23 cellular contexts compared by ENCODE assay signal in the genomic region with DNA sequence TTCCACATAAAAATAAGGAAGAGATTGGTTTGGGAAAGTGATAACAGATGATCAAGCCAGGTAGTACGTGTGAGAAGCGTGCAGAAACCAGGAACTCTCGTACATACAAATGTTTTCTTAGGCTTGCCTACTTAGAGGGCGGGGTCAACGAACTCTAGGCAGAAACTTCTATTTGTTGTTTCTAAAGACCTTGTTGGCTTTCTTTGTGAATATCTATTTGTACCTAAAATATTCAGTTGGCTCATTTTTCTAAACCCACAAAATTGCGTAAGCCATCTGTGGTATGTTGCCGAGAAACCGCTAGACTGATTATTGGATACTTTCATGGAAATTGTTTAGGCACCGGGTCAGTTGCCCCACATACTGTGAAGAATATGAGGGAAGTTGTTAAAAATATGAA.
DNase-seq lines count a peak whose midpoint lies in the region; ATAC-seq, FAIRE-seq and TF ChIP-seq lines count a peak whose summit lies in the region.
"Had no signal": no experiment of that assay in that cellular context is flagged by ENCODE, and none has a peak within 500 bp of the region (broad histone marks: within the 10 kb centered on the region; RNA-seq: fewer than 3 reads in every experiment).

No MANE protein-coding gene starts in this region.

- no peak overlapping the region for H3K9ac ChIP-seq in astrocyte (ENCODE audit: low read length)

- no peak for FAIRE-seq in astrocyte (lab: Jason Lieb, UNC)

- H3K36me3 Mint-ChIP-seq in astrocyte (ENCODE audit: low read depth, unreplicated experiment): no peaks in the 10 kb centered on the region
- H3K36me3 Mint-ChIP-seq in CD4-positive, alpha-beta T cell (ENCODE audit: low read depth): no peaks in the 10 kb centered on the region
- H3K36me3 Mint-ChIP-seq: activated naive CD8-positive, alpha-beta T cell treated with anti-CD3 and anti-CD28 coated beads for 36 hours; mesothelial cell of epicardium had no signal

- H3K4me1 ChIP-seq in astrocyte (ENCODE audit: insufficient read depth, low read length): no peaks in the 10 kb centered on the region
- H3K4me1 ChIP-seq: foreskin keratinocyte, upper lobe of left lung had no signal

- no peak for TF ChIP-seq CTCF in astrocyte (IDR thresholded peaks at IDR 0.05; ENCODE audit: insufficient read depth, low read depth, low read length)
- TF ChIP-seq CTCF in CD4-positive, alpha-beta T cell (IDR thresholded peaks at IDR 0.05): no peak

- H3K9me3 ChIP-seq in astrocyte (ENCODE audit: insufficient read depth, low read depth, low read length): no peaks in the 10 kb centered on the region
- no peaks in the 10 kb centered on the region for H3K9me3 ChIP-seq in CD4-positive, alpha-beta T cell (ENCODE audit: control insufficient read depth, low read length)
- H3K9me3 ChIP-seq: upper lobe of left lung had no signal

- intact Hi-C loops in CD4-positive, alpha-beta T cell (cut with DNase I, micrococcal nuclease): no loop called here

- DNase-seq in CD1c-positive myeloid dendritic cell (ENCODE audit: extremely low spot score) (peak; percentile 30), MV-4-11 (lab: John Stamatoyannopoulos, UW) (peak; percentile 99), astrocyte (ENCODE audit: low read depth) (peak; percentile 42), myocyte (ENCODE audit: low read depth) (peak; percentile 4), activated T-cell treated with anti-CD3 and anti-CD28 coated beads for 4 hours (no peak)
- no peak for DNase-seq in CD4-positive, alpha-beta T cell
- no peak for DNase-seq in stimulated activated CD4-positive, alpha-beta T cell treated with anti-CD3 and anti-CD28 coated beads, Interleukin-2, amount 100 ng/mL, for 24 hours
- DNase-seq: activated CD4-positive, alpha-beta T cell treated with anti-CD3 and anti-CD28 coated beads, Interleukin-2, amount 50 U/mL, for 48 hours; activated naive CD8-positive, alpha-beta T cell treated with anti-CD3 and anti-CD28 coated beads for 36 hours; activated T-cell treated with anti-CD3 and anti-CD28 coated beads, Interleukin-2, amount 50 U/mL, for 4 hours; central memory CD4-positive, alpha-beta T cell; effector CD8-positive, alpha-beta T cell; foreskin keratinocyte; kidney glomerular epithelial cell; MM.1S; NCI-H2081; NCI-H524; stimulated activated CD4-positive, alpha-beta T cell treated with anti-CD3 and anti-CD28 coated beads, Interleukin-15, amount 100 ng/mL, for 24 hours; stimulated activated naive CD4-positive, alpha-beta T cell; upper lobe of left lung had no signal

- no peak overlapping the region for H3K4me2 ChIP-seq in astrocyte (ENCODE audit: low read length)

- POLR2A ChIA-PET in CD4-positive, alpha-beta T cell (lab: Charles Lee): no interaction called here

- H3K27me3 ChIP-seq in astrocyte (ENCODE audit: insufficient read depth, low read length): no peaks in the 10 kb centered on the region
- H3K27me3 ChIP-seq in CD4-positive, alpha-beta T cell (ENCODE audit: control insufficient read depth, insufficient read depth, low read length): no peaks in the 10 kb centered on the region
- H3K27me3 ChIP-seq: foreskin keratinocyte, upper lobe of left lung had no signal

- H3K4me3 ChIP-seq in astrocyte (ENCODE audit: insufficient read depth, low read depth, low read length): no peak overlapping the region
- H3K4me3 ChIP-seq: upper lobe of left lung had no signal

- H3K9me3 Mint-ChIP-seq in astrocyte (ENCODE audit: unreplicated experiment): no peaks in the 10 kb centered on the region
- peaks cover 4% of the 10 kb centered on the region for H3K9me3 Mint-ChIP-seq in CD4-positive, alpha-beta T cell
- H3K9me3 Mint-ChIP-seq: activated naive CD8-positive, alpha-beta T cell treated with anti-CD3 and anti-CD28 coated beads for 36 hours; activated T-cell treated with anti-CD3 and anti-CD28 coated beads, Interleukin-2, amount 50 U/mL, for 4 hours had no signal

- no peak for ATAC-seq in CD4-positive, alpha-beta T cell (ENCODE audit: poor library complexity)
- no peak for ATAC-seq in GM21526 (IDR thresholded peaks at IDR 0.05; ENCODE audit: low FRiP score, unreplicated experiment)
- ATAC-seq: activated T-cell treated with anti-CD3 and anti-CD28 coated beads, Interleukin-2, amount 50 U/mL, for 4 hours; foreskin keratinocyte; HCT116 had no signal

- CTCF ChIA-PET in CD4-positive, alpha-beta T cell (lab: Charles Lee): no interaction called here

- H3K4me1 Mint-ChIP-seq in astrocyte (ENCODE audit: low read depth, unreplicated experiment): peaks cover 2% of the 10 kb centered on the region
- no peaks in the 10 kb centered on the region for H3K4me1 Mint-ChIP-seq in CD4-positive, alpha-beta T cell (ENCODE audit: low read depth)
- H3K4me1 Mint-ChIP-seq: activated naive CD8-positive, alpha-beta T cell treated with anti-CD3 and anti-CD28 coated beads for 36 hours had no signal

- no peaks in the 10 kb centered on the region for H3K36me3 ChIP-seq in astrocyte (ENCODE audit: insufficient read depth, low read length)
- H3K36me3 ChIP-seq: upper lobe of left lung had no signal

- no peaks in the 10 kb centered on the region for H4K20me1 ChIP-seq in astrocyte (ENCODE audit: insufficient read depth, low read length)

- H3K27ac Mint-ChIP-seq in astrocyte (ENCODE audit: unreplicated experiment): no peak overlapping the region
- H3K27ac Mint-ChIP-seq in CD4-positive, alpha-beta T cell: no peak overlapping the region
- H3K27ac Mint-ChIP-seq: activated naive CD8-positive, alpha-beta T cell treated with anti-CD3 and anti-CD28 coated beads for 36 hours; mesothelial cell of epicardium had no signal

- no peaks in the 10 kb centered on the region for H3K27me3 Mint-ChIP-seq in astrocyte (ENCODE audit: low read depth, unreplicated experiment)
- H3K27me3 Mint-ChIP-seq in CD4-positive, alpha-beta T cell: no peaks in the 10 kb centered on the region
- H3K27me3 Mint-ChIP-seq: activated naive CD8-positive, alpha-beta T cell treated with anti-CD3 and anti-CD28 coated beads for 36 hours had no signal

- no peaks in the 10 kb centered on the region for H3K79me2 ChIP-seq in astrocyte (ENCODE audit: insufficient read depth, low read length)

- no peak overlapping the region for H3K27ac ChIP-seq in astrocyte (ENCODE audit: low read depth, low read length)
- H3K27ac ChIP-seq in CD4-positive, alpha-beta T cell (ENCODE audit: low read depth, low read length): no peak overlapping the region
- H3K27ac ChIP-seq: foreskin keratinocyte, upper lobe of left lung had no signal

- H3K4me3 Mint-ChIP-seq in astrocyte (ENCODE audit: unreplicated experiment): no peak overlapping the region
- no peak overlapping the region for H3K4me3 Mint-ChIP-seq in CD4-positive, alpha-beta T cell
- H3K4me3 Mint-ChIP-seq: activated naive CD8-positive, alpha-beta T cell treated with anti-CD3 and anti-CD28 coated beads for 36 hours; activated T-cell treated with anti-CD3 and anti-CD28 coated beads, Interleukin-2, amount 50 U/mL, for 4 hours; mesothelial cell of epicardium had no signal

- no peak overlapping the region for H2AFZ ChIP-seq in astrocyte (ENCODE audit: low read depth, low read length)

Comparison
In these comparisons a context has a peak if more than half of its experiments do, and no peak if none do; other contexts are left out.
1. DNase-seq: peak in CD1c-positive myeloid dendritic cell (single experiment), MV-4-11 (single experiment), astrocyte (single experiment) and myocyte (single experiment); none in CD4-positive, alpha-beta T cell (0 of 10), stimulated activated CD4-positive, alpha-beta T cell treated with anti-CD3 and anti-CD28 coated beads, Interleukin-2, amount 100 ng/mL, for 24 hours (0 of 2) and activated T-cell treated with anti-CD3 and anti-CD28 coated beads for 4 hours (single experiment).